In genomic region chr18:57437782-57438668, GRCh38 we compare ENCODE assay signal across 8 cellular contexts.
DNase-seq lines count a peak whose midpoint lies in the region; ATAC-seq lines count a peak whose summit lies in the region.

No MANE protein-coding gene starts in this region.

- ATAC-seq in HG02610 (IDR thresholded peaks at IDR 0.05; ENCODE audit: unreplicated experiment) (peak; percentile 64), HG03108 (IDR thresholded peaks at IDR 0.05; ENCODE audit: unreplicated experiment) (no peak), HG03280 (IDR thresholded peaks at IDR 0.05; ENCODE audit: unreplicated experiment) (no peak)

- peak; percentile 78 for DNase-seq in DMS79 treated with DMSO at 0.1 percent for 48 hours (lab: John Stamatoyannopoulos, UW)
- DNase-seq in NCI-H2196 treated with DMSO at 0.1 percent for 48 hours (lab: John Stamatoyannopoulos, UW; ENCODE audit: unreplicated experiment) = peak; percentile 77
- DNase-seq in activated CD8-positive, alpha-beta memory T cell treated with anti-CD3 and anti-CD28 coated beads for 48 hours (ENCODE audit: low read depth in 2 of 3, low spot score in 2 of 3) = peak in 2 of 3 experiments; percentile 37 to 53
- peak; percentile 27 for DNase-seq in fibroblast of the conjunctiva (ENCODE audit: low read depth)
- peak; percentile 66 for DNase-seq in pons (ENCODE audit: low spot score)

Comparison
In these comparisons a context has a peak if more than half of its experiments do, and no peak if none do; other contexts are left out.
1. DNase-seq: peak in every context shown above with its lines; median percentile 78 in DMS79 treated with DMSO at 0.1 percent for 48 hours; 77 in NCI-H2196 treated with DMSO at 0.1 percent for 48 hours; 66 in pons; 45 in activated CD8-positive, alpha-beta memory T cell treated with anti-CD3 and anti-CD28 coated beads for 48 hours; 27 in fibroblast of the conjunctiva.